4 cellular contexts compared by ENCODE assay signal in genomic region chrX:153384973-153385372, GRCh38. TPM values are rescaled to one million over a fixed set of nuclear protein-coding genes. Genes with fewer than 3 reads are reported as not detected.
"Had no signal": no experiment of that assay in that cellular context is flagged by ENCODE, and none has a peak within 500 bp of the region (broad histone marks: within the 10 kb centered on the region; RNA-seq: fewer than 3 reads in every experiment).

No MANE protein-coding gene starts in this region.

RNA-seq across cellular contexts. Expression of gene PNMA6E, which starts 16.2 kb away (rescaled TPM):
- total RNA-seq: HepG2, HT-29, IMR-90 had no signal
- polyA plus RNA-seq: HepG2, IgD-negative memory B cell, IMR-90 had no signal

RNA-seq across cellular contexts. Expression of gene ZFP92, which starts 26.3 kb away (rescaled TPM):
- total RNA-seq: HT-29 had no signal
- polyA plus RNA-seq: HepG2 had no signal
